8 cellular contexts compared by ENCODE assay signal in genomic region chr3:62188547-62189375, GRCh38.
DNase-seq lines count a peak whose midpoint lies in the region; ATAC-seq and TF ChIP-seq lines count a peak whose summit lies in the region.

No MANE protein-coding gene starts in this region.

- H3K27me3 ChIP-seq in SJCRH30 (no peaks in the 10 kb centered on the region), gastroesophageal sphincter (no peaks in the 10 kb centered on the region)

- intact Hi-C loops in posterior cingulate gyrus (cut with DNase I) = loop anchor here (2.0 to 5.0 kb wide), 2 partner anchors 331 to 624 kb away; no protein-coding TSS in a partner anchor

- peak; percentile 67 for DNase-seq in DMS53 (lab: John Stamatoyannopoulos, UW)
- peak; percentile 49 for DNase-seq in LNCaP clone FGC (ENCODE audit: low read depth)
- DNase-seq in SJCRH30 = peak; percentile 52 to 76
- peak; percentile 5 to 40 (median 16) for DNase-seq in activated naive CD4-positive, alpha-beta T cell (lab: John Stamatoyannopoulos, UW)
- peak; percentile 48 to 93 (median 74) for DNase-seq in posterior cingulate gyrus
- DNase-seq in ureter (ENCODE audit: low spot score) = peak; percentile 76

- no peak for TF ChIP-seq EP300 in gastroesophageal sphincter (IDR thresholded peaks at IDR 0.05)

- WGBS in gastroesophageal sphincter (ENCODE audit: low coverage in 1 of 2), 2 donors = 0 to 3% methylated on average over 7 to 12 of the region's 18 CpGs

- H3K4me1 ChIP-seq in SJCRH30 = no peaks in the 10 kb centered on the region
- peaks cover 0 to 19% (median 0%) of the 10 kb centered on the region in 3 donors for H3K4me1 ChIP-seq in gastroesophageal sphincter

- no peaks in the 10 kb centered on the region for H3K36me3 ChIP-seq in SJCRH30
- H3K36me3 ChIP-seq in gastroesophageal sphincter = peaks cover 0 to 23% of the 10 kb centered on the region in 2 donors

- ATAC-seq in GM21737 (IDR thresholded peaks at IDR 0.05; ENCODE audit: unreplicated experiment) (peak; percentile 73), gastroesophageal sphincter (peak; percentile 57)

- TF ChIP-seq POLR2A in gastroesophageal sphincter (IDR thresholded peaks at IDR 0.05) = no peak

- H3K27ac ChIP-seq in SJCRH30 (no peak overlapping the region), gastroesophageal sphincter (no peak overlapping the region)

- peak; percentile 83 for TF ChIP-seq CTCF in LNCaP clone FGC (IDR thresholded peaks at IDR 0.05; ENCODE audit: control insufficient read depth, extremely low read depth, insufficient read depth)
- peak; percentile 79 to 86 (median 84) for TF ChIP-seq CTCF in gastroesophageal sphincter (IDR thresholded peaks at IDR 0.05)

- H3K9me3 ChIP-seq in SJCRH30 (replicated peaks) = no peaks in the 10 kb centered on the region
- H3K9me3 ChIP-seq in gastroesophageal sphincter = no peaks in the 10 kb centered on the region

- H3K4me3 ChIP-seq in LNCaP clone FGC (ENCODE audit: low read depth, low read length) (no peak overlapping the region), SJCRH30 (no peak overlapping the region), gastroesophageal sphincter (no peak overlapping the region)

Comparison
In these comparisons a context has a peak if more than half of its experiments do, and no peak if none do; other contexts are left out.
1. DNase-seq: peak in every context shown above with its lines; median percentile 76 in ureter; 74 in posterior cingulate gyrus; 67 in DMS53; 64 in SJCRH30; 49 in LNCaP clone FGC; 16 in activated naive CD4-positive, alpha-beta T cell.